In the genomic region with DNA sequence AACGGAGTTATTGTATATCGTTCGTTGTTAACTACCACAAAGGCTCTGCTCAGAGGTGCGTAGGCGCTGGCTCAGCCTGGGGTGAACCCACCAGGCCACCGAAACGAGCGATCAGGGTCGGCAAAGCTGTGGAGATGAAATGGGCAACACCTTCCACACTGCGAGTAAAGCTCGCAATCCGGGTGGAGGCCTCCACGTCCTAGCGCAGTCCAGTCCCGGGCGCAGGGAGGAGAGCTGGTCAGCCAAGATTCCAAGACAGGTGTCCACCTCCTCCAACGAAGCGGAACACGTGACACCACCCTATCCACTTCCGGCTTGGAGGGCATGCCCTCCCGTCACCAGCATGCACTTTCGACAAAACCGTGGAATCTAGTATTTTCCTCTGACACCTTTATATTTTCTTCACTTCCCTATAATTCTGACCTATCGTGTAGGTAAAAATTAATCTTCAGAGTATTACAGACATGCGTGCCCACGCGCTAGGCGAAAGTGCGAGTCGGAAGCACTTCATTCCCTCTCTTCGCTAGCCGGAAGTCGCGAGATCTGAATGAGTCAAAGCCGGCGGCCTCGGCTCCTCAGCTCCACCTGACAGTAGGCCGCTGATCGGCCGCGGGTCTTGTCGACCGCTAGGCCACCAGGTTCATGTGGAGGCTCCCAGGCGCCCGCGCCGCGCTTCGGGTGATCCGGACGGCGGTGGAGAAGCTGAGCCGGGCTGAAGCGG, we compare ENCODE assay signal across 8 cellular contexts. TPM values are rescaled to one million over a fixed set of nuclear protein-coding genes. Genes with fewer than 3 reads are reported as not detected.
DNase-seq lines count a peak whose midpoint lies in the region; ATAC-seq and TF ChIP-seq lines count a peak whose summit lies in the region.

A gene with protein sequence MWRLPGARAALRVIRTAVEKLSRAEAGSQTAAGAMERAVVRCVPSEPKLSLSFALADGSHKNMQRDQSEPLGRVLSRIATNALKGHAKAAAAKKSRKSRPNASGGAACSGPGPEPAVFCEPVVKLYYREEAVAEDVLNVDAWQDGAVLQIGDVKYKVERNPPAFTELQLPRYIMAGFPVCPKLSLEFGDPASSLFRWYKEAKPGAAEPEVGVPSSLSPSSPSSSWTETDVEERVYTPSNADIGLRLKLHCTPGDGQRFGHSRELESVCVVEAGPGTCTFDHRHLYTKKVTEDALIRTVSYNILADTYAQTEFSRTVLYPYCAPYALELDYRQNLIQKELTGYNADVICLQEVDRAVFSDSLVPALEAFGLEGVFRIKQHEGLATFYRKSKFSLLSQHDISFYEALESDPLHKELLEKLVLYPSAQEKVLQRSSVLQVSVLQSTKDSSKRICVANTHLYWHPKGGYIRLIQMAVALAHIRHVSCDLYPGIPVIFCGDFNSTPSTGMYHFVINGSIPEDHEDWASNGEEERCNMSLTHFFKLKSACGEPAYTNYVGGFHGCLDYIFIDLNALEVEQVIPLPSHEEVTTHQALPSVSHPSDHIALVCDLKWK (plus strand): TSS at position 537 of the 721 bp plus-strand sequence. CDS start 106 bp downstream, at position 643.

- no peaks in the 10 kb centered on the region for H3K9me3 Mint-ChIP-seq in T-helper 2 cell treated with Interferon-gamma antibody and Interleukin-4, amounts not matched to agents 5 μg/mL and 100 μg/mL, for 36 hours

- intact Hi-C loops in ascending aorta (cut with DNase I) (loop anchor here (1.0 to 5.0 kb wide), 4 partner anchors 40 to 329 kb away; a partner anchor contains a TSS), vagina (cut with DNase I) (loop anchor here (5.0 kb wide), 1 partner anchor 41 kb away; a partner anchor contains a TSS)

- ATAC-seq in GM18502 (IDR thresholded peaks at IDR 0.05; ENCODE audit: poor library complexity, unreplicated experiment) = peak; percentile 88
- ATAC-seq in HG02885 (IDR thresholded peaks at IDR 0.05; ENCODE audit: poor library complexity, unreplicated experiment) = peak; percentile 83

- DNase-seq in NCI-H187 treated with DMSO at 0.1 percent for 48 hours (lab: John Stamatoyannopoulos, UW) = peak; percentile 18
- DNase-seq in T-helper 2 cell treated with Interferon-gamma antibody and Interleukin-4, amounts not matched to agents 5 μg/mL and 100 μg/mL, for 36 hours (ENCODE audit: low spot score) = peak; percentile 83
- peak; percentile 49 to 95 for DNase-seq in ascending aorta (ENCODE audit: low spot score in 2 of 2)
- DNase-seq in hepatic stellate cell (ENCODE audit: low spot score) = peak; percentile 84
- peak in 1 of 2 donors; percentile 91 for DNase-seq in vagina (ENCODE audit: extremely low spot score in 2 of 2)

- H3K4me1 Mint-ChIP-seq in T-helper 2 cell treated with Interferon-gamma antibody and Interleukin-4, amounts not matched to agents 5 μg/mL and 100 μg/mL, for 36 hours (ENCODE audit: low read depth) = peaks cover 33% of the 10 kb centered on the region

- H3K36me3 Mint-ChIP-seq in T-helper 2 cell treated with Interferon-gamma antibody and Interleukin-4, amounts not matched to agents 5 μg/mL and 100 μg/mL, for 36 hours (ENCODE audit: low read depth) = peaks cover 33% of the 10 kb centered on the region

- peaks cover 9 to 10% of the 10 kb centered on the region in 2 donors for H3K36me3 ChIP-seq in ascending aorta
- H3K36me3 ChIP-seq in rectal smooth muscle tissue (ENCODE audit: control insufficient read depth, insufficient read depth, low read length) = peaks cover 5% of the 10 kb centered on the region
- peaks cover 0 to 12% of the 10 kb centered on the region in 2 donors for H3K36me3 ChIP-seq in vagina

- H3K4me1 ChIP-seq in ascending aorta (peaks cover 3 to 18% of the 10 kb centered on the region in 2 donors), rectal smooth muscle tissue (ENCODE audit: control insufficient read depth, insufficient read depth, low read length) (peaks cover 12% of the 10 kb centered on the region), vagina (peaks cover 39% of the 10 kb centered on the region)

- TF ChIP-seq CTCF in ascending aorta (IDR thresholded peaks at IDR 0.05) = no peak
- TF ChIP-seq CTCF in vagina (IDR thresholded peaks at IDR 0.05) = no peak

- no peaks in the 10 kb centered on the region for H3K27me3 ChIP-seq in ascending aorta
- no peaks in the 10 kb centered on the region for H3K27me3 ChIP-seq in rectal smooth muscle tissue (ENCODE audit: control insufficient read depth, insufficient read depth, low read length)
- no peaks in the 10 kb centered on the region for H3K27me3 ChIP-seq in vagina

- H3K9me3 ChIP-seq in ascending aorta = no peaks in the 10 kb centered on the region
- no peaks in the 10 kb centered on the region for H3K9me3 ChIP-seq in vagina

- no peaks in the 10 kb centered on the region for H3K27me3 Mint-ChIP-seq in T-helper 2 cell treated with Interferon-gamma antibody and Interleukin-4, amounts not matched to agents 5 μg/mL and 100 μg/mL, for 36 hours (ENCODE audit: low read depth)

- peak within 1 kb of the TSS; percentile 92 for H3K9ac ChIP-seq in rectal smooth muscle tissue (ENCODE audit: low read length)

- TF ChIP-seq POLR2A in vagina (IDR thresholded peaks at IDR 0.05) = no peak

- peak within 1 kb of the TSS; percentile 86 for H3K4me3 Mint-ChIP-seq in T-helper 2 cell treated with Interferon-gamma antibody and Interleukin-4, amounts not matched to agents 5 μg/mL and 100 μg/mL, for 36 hours

- peak within 1 kb of the TSS; percentile 99 for H3K27ac Mint-ChIP-seq in T-helper 2 cell treated with Interferon-gamma antibody and Interleukin-4, amounts not matched to agents 5 μg/mL and 100 μg/mL, for 36 hours

- peak within 1 kb of the TSS; percentile 90 for H3K4me3 ChIP-seq in ascending aorta
- H3K4me3 ChIP-seq in rectal smooth muscle tissue (ENCODE audit: low read length) = peak within 1 kb of the TSS; percentile 96
- peak within 1 kb of the TSS; percentile 78 to 87 for H3K4me3 ChIP-seq in vagina

- H3K27ac ChIP-seq in ascending aorta (peak within 1 kb of the TSS; percentile 88 to 90), rectal smooth muscle tissue (ENCODE audit: low read depth, low read length) (peak within 1 kb of the TSS; percentile 92), vagina (peak within 1 kb of the TSS; percentile 82)

RNA-seq across cellular contexts. Expression of the gene that starts here (rescaled TPM):
- total RNA-seq in ascending aorta = 3.0 TPM
- 12.0 TPM for total RNA-seq in vagina
